In genomic region chr1:9844746-9845145, GRCh38 we compare ENCODE assay signal across 17 cellular contexts. TPM values are rescaled to one million over a fixed set of nuclear protein-coding genes. Genes with fewer than 3 reads are reported as not detected.
DNase-seq lines count a peak whose midpoint lies in the region; ATAC-seq and TF ChIP-seq lines count a peak whose summit lies in the region.
"Had no signal": no experiment of that assay in that cellular context is flagged by ENCODE, and none has a peak within 500 bp of the region (broad histone marks: within the 10 kb centered on the region; RNA-seq: fewer than 3 reads in every experiment).

No MANE protein-coding gene starts in this region.

- no peaks in the 10 kb centered on the region for H3K79me1 ChIP-seq in IMR-90 (ENCODE audit: low read depth in 1 of 2, low read length in 2 of 2)

- peak overlapping the region; percentile 25 for H2AK9ac ChIP-seq in IMR-90 (replicated peaks; ENCODE audit: low read depth, low read length, poor library complexity)

- no peak overlapping the region for H3K4ac ChIP-seq in IMR-90 (ENCODE audit: low read depth, low read length)

- CTCF ChIA-PET in IMR-90 (lab: Yijun Ruan, JAX): no interaction called here

- no peak overlapping the region for H3K23ac ChIP-seq in IMR-90 (ENCODE audit: low read depth, low read length)

- no peaks in the 10 kb centered on the region; the same call in 1 of the 2 replicates for H3K27me3 ChIP-seq in IMR-90 (ENCODE audit: control insufficient read depth, insufficient read depth, low read length)
- no peaks in the 10 kb centered on the region for H3K27me3 ChIP-seq in layer of hippocampus (ENCODE audit: control insufficient read depth, insufficient read depth, low read length)

- H3K9ac ChIP-seq in IMR-90 (ENCODE audit: low read depth, low read length): no peak overlapping the region

- no peak overlapping the region for H2BK5ac ChIP-seq in IMR-90 (ENCODE audit: low read depth, low read length, poor library complexity, severe bottlenecking)

- H3K4me3 ChIP-seq in IMR-90 (ENCODE audit: insufficient read depth, low read depth, low read length): no peak overlapping the region
- H3K4me3 ChIP-seq: GM23338 had no signal

- no peak overlapping the region for H3K56ac ChIP-seq in IMR-90 (ENCODE audit: extremely low read depth, insufficient read depth, low read length)

- H4K5ac ChIP-seq in IMR-90 (ENCODE audit: low read depth, low read length): no peak overlapping the region

- no peak overlapping the region for H2BK20ac ChIP-seq in IMR-90 (ENCODE audit: low read depth, low read length)

- DNase-seq in IMR-90 (no peak), caudate nucleus (lab: John Stamatoyannopoulos, UW) (no peak), HPDE6-E6E7 (ENCODE audit: extremely low spot score) (no peak), NCI-H524 treated with DMSO at 0.1 percent for 48 hours (lab: John Stamatoyannopoulos, UW) (no peak), SW 1271 (lab: John Stamatoyannopoulos, UW) (no peak), sciatic nerve (ENCODE audit: low spot score) (no peak)
- DNase-seq: CD8-positive, alpha-beta memory T cell; GF-D8; KG1; NCI-H1092; NCI-H2107; SHP77 treated with DMSO at 0.1 percent for 48 hours had no signal

- H3K9me1 ChIP-seq in IMR-90 (ENCODE audit: insufficient read depth, low read length): no peaks in the 10 kb centered on the region

- no peak for TF ChIP-seq POLR2A in IMR-90 (IDR thresholded peaks at IDR 0.05; ENCODE audit: low read depth, low read length)

- no peak overlapping the region for H3K18ac ChIP-seq in IMR-90 (ENCODE audit: low read depth, low read length)

- no peak overlapping the region for H4K91ac ChIP-seq in IMR-90 (ENCODE audit: insufficient read depth, low read depth, low read length)

- POLR2A ChIA-PET in IMR-90 (lab: Charles Lee; ENCODE audit: unreplicated experiment): no interaction called here

- peaks cover 2% of the 10 kb centered on the region; the same call in 1 of the 2 replicates for H3K4me1 ChIP-seq in IMR-90 (ENCODE audit: control insufficient read depth, insufficient read depth, low read length)

- no CpG with 5 or more reads among the region's 7 CpGs for WGBS in IMR-90 (ENCODE audit: extremely low coverage in 2 of 2, insufficient read length in 1 of 2), 2 experiments

- intact Hi-C loops in IMR-90 (cut with micrococcal nuclease): no loop called here
- intact Hi-C loops in sciatic nerve (cut with DNase I): no loop called here

- no peak overlapping the region for H2AK5ac ChIP-seq in IMR-90 (ENCODE audit: low read depth, low read length)

- BruUV-seq in IMR-90 (replicated peaks; lab: Mats Ljungman, UMichigan): no TSS peak

- no peak overlapping the region for H2BK120ac ChIP-seq in IMR-90 (ENCODE audit: low read depth, low read length)

- H2BK15ac ChIP-seq in IMR-90 (ENCODE audit: low read depth, low read length): no peak overlapping the region

- in situ Hi-C loops in IMR-90 (cut with MboI; ENCODE audit: low sequenced_read_pairs): no loop called here

- H3K27ac ChIP-seq in 22Rv1: peak overlapping the region; percentile 89; the same call in 1 of the 2 replicates
- no peak overlapping the region for H3K27ac ChIP-seq in IMR-90 (ENCODE audit: insufficient read depth, low read length)
- peak overlapping the region; percentile 88 for H3K27ac ChIP-seq in caudate nucleus (ENCODE audit: low read depth, low read length)
- peak overlapping the region; percentile 72 for H3K27ac ChIP-seq in layer of hippocampus (ENCODE audit: low read depth, low read length)
- H3K27ac ChIP-seq: HL-60 had no signal

- no peaks in the 10 kb centered on the region for H3K36me3 ChIP-seq in IMR-90 (ENCODE audit: control insufficient read depth, insufficient read depth, low read length)

- no peak for TF ChIP-seq RAD21 in IMR-90 (IDR thresholded peaks at IDR 0.05; ENCODE audit: low read length)

- H2AFZ ChIP-seq in IMR-90 (replicated peaks; ENCODE audit: low read length, poor library complexity): no peak overlapping the region
- H2AFZ ChIP-seq: GM23338 had no signal

- no peak overlapping the region for H3K14ac ChIP-seq in IMR-90 (replicated peaks; ENCODE audit: low read depth, low read length)

- H4K20me1 ChIP-seq in IMR-90 (ENCODE audit: insufficient read depth, low read length): no peaks in the 10 kb centered on the region

- H3K9me3 ChIP-seq in IMR-90 (ENCODE audit: control insufficient read depth, insufficient read depth, low read length): peaks cover 3% of the 10 kb centered on the region; the same call in 1 of the 2 replicates

- no peak overlapping the region for H4K8ac ChIP-seq in IMR-90 (ENCODE audit: low read depth in 2 of 2, low read length in 2 of 2)

- ATAC-seq in IMR-90 (ENCODE audit: low read depth): no peak
- no peak for ATAC-seq in sciatic nerve
- ATAC-seq: GM23338, Panc1 had no signal

- dilution Hi-C loops in IMR-90 (cut with HindIII; ENCODE audit: low sequenced_read_pairs, unreplicated experiment): no loop called here

- no peak overlapping the region for H3K4me2 ChIP-seq in IMR-90 (ENCODE audit: low read depth, low read length)
- H3K4me2 ChIP-seq: GM23338 had no signal

- TF ChIP-seq CTCF in 22Rv1 (IDR thresholded peaks at IDR 0.05) (no peak), IMR-90 (conservative IDR thresholded peaks at IDR 0.05; ENCODE audit: low read depth, low read length) (no peak)

TF ChIP-seq in IMR-90, 13 proteins besides CTCF, POLR2A, EP300 and RAD21:
- TF ChIP-seq MXI1 (IDR thresholded peaks at IDR 0.05; ENCODE audit: borderline replicate concordance, low read depth, low read length): no peak
- no peak for TF ChIP-seq ELK1 (IDR thresholded peaks at IDR 0.05; ENCODE audit: borderline replicate concordance, low read depth, low read length)
- TF ChIP-seq RFX5 (IDR thresholded peaks at IDR 0.05; ENCODE audit: low read depth, low read length): no peak
- no peak for TF ChIP-seq FOS (IDR thresholded peaks at IDR 0.05; ENCODE audit: low read depth, low read length)
- no peak for TF ChIP-seq MAFK (IDR thresholded peaks at IDR 0.05; ENCODE audit: low read depth, low read length)
- TF ChIP-seq USF2 (IDR thresholded peaks at IDR 0.05; ENCODE audit: low read depth, low read length): no peak
- no peak for TF ChIP-seq RCOR1 (IDR thresholded peaks at IDR 0.05; ENCODE audit: insufficient replicate concordance, low read length)

RNA-seq across cellular contexts. Expression of gene CLSTN1, which starts 21.0 kb away (rescaled TPM):
- total RNA-seq in IMR-90 (2012; rRNA removed) (30.1 and 31.9 TPM in 2 replicates), sciatic nerve (121 TPM)
- 55.0 and 72.2 TPM in 2 replicates for polyA plus RNA-seq in IMR-90 (2012; rRNA removed)
- polyA plus RNA-seq in IMR-90 (2012; cell fraction: cytosol; rRNA removed): 61.7 and 74.8 TPM in 2 replicates
- 63.4 and 67.9 TPM in 2 replicates for polyA plus RNA-seq in IMR-90 (2012; cell fraction: nucleus; rRNA removed; ENCODE audit: low replicate concordance)
